In genomic region chr14:30569216-30569902, GRCh38 we compare ENCODE assay signal across 1 cellular context.
TF ChIP-seq lines count a peak whose summit lies in the region.

No MANE protein-coding gene starts in this region.

TF ChIP-seq in GM12878, 131 proteins besides CTCF, POLR2A, EP300 and RAD21:
- TF ChIP-seq NFIC (IDR thresholded peaks at IDR 0.05; ENCODE audit: low read depth, low read length) (no peak), NRF1 (conservative IDR thresholded peaks at IDR 0.05; ENCODE audit: low read depth, low read length) (no peak), IKZF2 (IDR thresholded peaks at IDR 0.05) (0 out of 4 replicates have a peak, but pooled peaks of 1 of the 2 experiments have one; percentile 7), ZNF384 (IDR thresholded peaks at IDR 0.05; ENCODE audit: borderline replicate concordance, low read depth, low read length) (no peak), ZBTB11 (CRISPR knock-in tag; IDR thresholded peaks at IDR 0.05) (no peak)
